In genomic region chr6:105609375-105609991, GRCh38 we compare ENCODE assay signal across 11 cellular contexts.
DNase-seq lines count a peak whose midpoint lies in the region; ATAC-seq and TF ChIP-seq lines count a peak whose summit lies in the region.
"Had no signal": no experiment of that assay in that cellular context is flagged by ENCODE, and none has a peak within 500 bp of the region (broad histone marks: within the 10 kb centered on the region; RNA-seq: fewer than 3 reads in every experiment).

No MANE protein-coding gene starts in this region.

- H3K36me3 ChIP-seq in left lung (no peaks in the 10 kb centered on the region), uterus (no peaks in the 10 kb centered on the region)

- peak overlapping the region; percentile 74 for H3K27ac Mint-ChIP-seq in dendritic cell treated with granulocyte-macrophage colony-stimulating factor and Interleukin-4, amounts not matched to agents 40 ng/mL and 50 ng/mL, for 4 days

- H3K27me3 ChIP-seq in left lung = no peaks in the 10 kb centered on the region
- H3K27me3 ChIP-seq in uterus = no peaks in the 10 kb centered on the region

- H3K27ac ChIP-seq in left lung = peak overlapping the region; percentile 11 to 49
- peak overlapping the region; percentile 0 to 30 for H3K27ac ChIP-seq in uterus
- H3K27ac ChIP-seq: coronary artery had no signal

- no peak for TF ChIP-seq POLR2A in uterus (IDR thresholded peaks at IDR 0.05)

- no peaks in the 10 kb centered on the region for H3K9me3 Mint-ChIP-seq in dendritic cell treated with granulocyte-macrophage colony-stimulating factor and Interleukin-4, amounts not matched to agents 40 ng/mL and 50 ng/mL, for 4 days

- intact Hi-C loops in dendritic cell treated with granulocyte-macrophage colony-stimulating factor and Interleukin-4, amounts not matched to agents 40 ng/mL and 50 ng/mL, for 4 days (cut with micrococcal nuclease) = loop anchor here (10.0 kb wide), 1 partner anchor 55 kb away; no protein-coding TSS in a partner anchor
- intact Hi-C loops in left lung (cut with DNase I) = no loop called here
- intact Hi-C loops in uterus (cut with DNase I; ENCODE audit: low total_unique reads) = no loop called here

- no peaks in the 10 kb centered on the region for H3K36me3 Mint-ChIP-seq in dendritic cell treated with granulocyte-macrophage colony-stimulating factor and Interleukin-4, amounts not matched to agents 40 ng/mL and 50 ng/mL, for 4 days (ENCODE audit: low read depth)

- peak overlapping the region; percentile 5 for H3K4me3 Mint-ChIP-seq in dendritic cell treated with granulocyte-macrophage colony-stimulating factor and Interleukin-4, amounts not matched to agents 40 ng/mL and 50 ng/mL, for 4 days

- ATAC-seq in left lung = peak; percentile 24
- no peak for ATAC-seq in GM21825 (IDR thresholded peaks at IDR 0.05; ENCODE audit: unreplicated experiment)
- ATAC-seq: left lobe of liver had no signal

- H3K4me1 ChIP-seq in left lung (no peaks in the 10 kb centered on the region), uterus (peaks cover 3 to 4% of the 10 kb centered on the region in 2 donors)

- TF ChIP-seq CTCF in left lung (IDR thresholded peaks at IDR 0.05) (no peak), uterus (IDR thresholded peaks at IDR 0.05) (no peak)

- DNase-seq in NCI-H2029 treated with DMSO at 0.1 percent for 48 hours (lab: John Stamatoyannopoulos, UW) (peak; percentile 8), NCI-H2029 (lab: John Stamatoyannopoulos, UW) (no peak), left lung (peak; percentile 32 to 59), uterus (peak in 1 of 2 donors; percentile 25), COR-L47 (lab: John Stamatoyannopoulos, UW) (no peak)
- DNase-seq in activated naive CD4-positive, alpha-beta T cell treated with anti-CD3 and anti-CD28 coated beads, Interleukin-2, amount 50 U/mL, for 16 hours = no peak
- DNase-seq: stimulated activated CD4-positive, alpha-beta T cell treated with anti-CD3 and anti-CD28 coated beads, Interleukin-15, amount 100 ng/mL, for 24 hours had no signal

- H3K9me3 ChIP-seq in left lung (no peaks in the 10 kb centered on the region), uterus (no peaks in the 10 kb centered on the region)

- no peak overlapping the region for H3K4me3 ChIP-seq in left lung
- no peak overlapping the region for H3K4me3 ChIP-seq in uterus
- H3K4me3 ChIP-seq: coronary artery had no signal

- H3K27me3 Mint-ChIP-seq in dendritic cell treated with granulocyte-macrophage colony-stimulating factor and Interleukin-4, amounts not matched to agents 40 ng/mL and 50 ng/mL, for 4 days = peaks cover 8% of the 10 kb centered on the region

- peaks cover 8% of the 10 kb centered on the region for H3K4me1 Mint-ChIP-seq in dendritic cell treated with granulocyte-macrophage colony-stimulating factor and Interleukin-4, amounts not matched to agents 40 ng/mL and 50 ng/mL, for 4 days (ENCODE audit: low read depth)

Comparison
In these comparisons a context has a peak if more than half of its experiments do, and no peak if none do; other contexts are left out.
1. DNase-seq: peak in NCI-H2029 treated with DMSO at 0.1 percent for 48 hours (single experiment) and left lung (2 of 2); none in NCI-H2029 (single experiment), COR-L47 (single experiment) and activated naive CD4-positive, alpha-beta T cell treated with anti-CD3 and anti-CD28 coated beads, Interleukin-2, amount 50 U/mL, for 16 hours (single experiment).